Comparison of ENCODE assay signal across 12 cellular contexts in the genomic region with DNA sequence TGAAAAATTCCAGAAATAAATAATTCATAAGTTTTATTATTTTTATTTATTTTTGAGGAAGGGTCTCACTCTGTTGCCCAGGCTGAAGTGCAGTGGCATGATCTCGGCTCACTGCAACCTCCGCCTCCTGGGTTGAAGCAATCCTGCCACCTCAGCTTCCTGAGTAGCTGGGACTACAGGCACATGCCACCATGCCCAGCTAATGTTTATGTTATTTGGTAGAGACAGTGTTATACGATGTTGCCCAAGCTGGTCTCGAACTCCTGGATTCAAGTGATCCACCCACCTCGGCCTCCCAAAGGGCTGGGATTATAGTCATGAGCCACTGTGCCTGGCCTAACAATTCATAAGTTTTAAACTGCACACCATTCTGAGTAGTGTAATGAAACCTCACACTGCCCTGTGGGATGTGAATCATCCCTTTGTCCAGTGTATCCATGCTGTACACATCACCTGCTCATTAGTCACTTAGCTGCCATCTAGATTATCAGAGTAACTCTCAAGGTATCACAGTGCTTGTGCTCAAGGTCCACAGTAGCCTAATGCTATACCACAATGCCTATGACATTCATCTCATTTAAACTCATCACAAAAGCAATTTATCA. TPM values are rescaled to one million over a fixed set of nuclear protein-coding genes. Genes with fewer than 3 reads are reported as not detected.
DNase-seq lines count a peak whose midpoint lies in the region; ATAC-seq, FAIRE-seq and TF ChIP-seq lines count a peak whose summit lies in the region.
"Had no signal": no experiment of that assay in that cellular context is flagged by ENCODE, and none has a peak within 500 bp of the region (broad histone marks: within the 10 kb centered on the region; RNA-seq: fewer than 3 reads in every experiment).

No MANE protein-coding gene starts in this region.

- no peak for TF ChIP-seq POLR2A in GM12892 (IDR thresholded peaks at IDR 0.05; ENCODE audit: low read depth, low read length)

- FAIRE-seq in GM12892 (lab: Jason Lieb, UNC): peak; percentile 44
- FAIRE-seq: K562 had no signal

- ATAC-seq in Right ventricle myocardium inferior: no peak
- ATAC-seq: effector memory CD8-positive, alpha-beta T cell; K562; naive thymus-derived CD4-positive, alpha-beta T cell had no signal

- intact Hi-C loops in Right ventricle myocardium inferior (cut with DNase I): no loop called here

- DNase-seq in GM12892 (ENCODE audit: insufficient read length) (no peak), NCI-H226 (peak; percentile 68), dermis blood vessel endothelial cell (peak; percentile 55), renal cortical epithelial cell (ENCODE audit: low read depth) (peak; percentile 96), Right ventricle myocardium inferior (ENCODE audit: missing footprints) (no peak), amygdala (lab: John Stamatoyannopoulos, UW) (no peak)
- no peak for DNase-seq in activated CD8-positive, alpha-beta memory T cell treated with anti-CD3 and anti-CD28 coated beads, Interleukin-2, amount 50 U/mL, for 48 hours
- DNase-seq in activated T-cell treated with anti-CD3 and anti-CD28 coated beads, Interleukin-2, amount 50 U/mL, for 1 hour: no peak
- DNase-seq: effector memory CD8-positive, alpha-beta T cell; naive thymus-derived CD4-positive, alpha-beta T cell; NCI-H2107 had no signal

RNA-seq across cellular contexts. Expression of gene RTKN2, which starts 17.9 kb away (rescaled TPM):
- not detected for polyA plus RNA-seq in GM12892 (2012; ENCODE audit: missing spikeins)
- total RNA-seq in dermis blood vessel endothelial cell (0.17 and 0.33 TPM in 2 replicates), renal cortical epithelial cell (3.4 and 4.7 TPM in 2 replicates), Right ventricle myocardium inferior (not detected)

Comparison
In these comparisons a context has a peak if more than half of its experiments do, and no peak if none do; other contexts are left out.
1. DNase-seq: peak in NCI-H226 (single experiment), dermis blood vessel endothelial cell (single experiment) and renal cortical epithelial cell (single experiment); none in GM12892 (single experiment), Right ventricle myocardium inferior (single experiment), amygdala (0 of 56), activated CD8-positive, alpha-beta memory T cell treated with anti-CD3 and anti-CD28 coated beads, Interleukin-2, amount 50 U/mL, for 48 hours (single experiment) and activated T-cell treated with anti-CD3 and anti-CD28 coated beads, Interleukin-2, amount 50 U/mL, for 1 hour (single experiment).